In the genomic region with DNA sequence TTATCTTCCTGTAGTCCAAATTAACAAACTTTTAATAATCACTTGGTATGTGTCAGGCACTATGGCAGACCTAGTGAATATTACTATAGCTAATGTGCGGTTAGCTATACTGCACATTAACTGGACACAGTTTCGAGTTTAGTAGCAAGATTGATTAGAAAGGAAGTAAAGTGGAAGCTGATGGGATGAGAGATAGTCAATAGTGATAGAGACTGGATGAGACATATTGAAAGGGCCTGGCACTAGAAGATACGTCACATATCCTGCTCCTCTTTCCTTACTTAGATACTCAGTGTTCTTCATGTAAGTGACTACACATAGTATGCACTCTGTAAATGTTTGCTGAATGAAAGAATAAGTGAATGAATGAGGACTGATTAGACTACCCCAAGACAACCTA, we compare ENCODE assay signal across 11 cellular contexts. TPM values are rescaled to one million over a fixed set of nuclear protein-coding genes. Genes with fewer than 3 reads are reported as not detected.
DNase-seq lines count a peak whose midpoint lies in the region; ATAC-seq, FAIRE-seq and TF ChIP-seq lines count a peak whose summit lies in the region.
"Had no signal": no experiment of that assay in that cellular context is flagged by ENCODE, and none has a peak within 500 bp of the region (broad histone marks: within the 10 kb centered on the region; RNA-seq: fewer than 3 reads in every experiment).

No MANE protein-coding gene starts in this region.

- H3K4me3 ChIP-seq in GM12878, result no peak overlapping the region; the same call in 1 of the 2 replicates
- H3K4me3 ChIP-seq in osteoblast (ENCODE audit: insufficient read depth, low read length), result no peak overlapping the region
- H3K4me3 ChIP-seq: coronary artery had no signal

- CTCF ChIA-PET in activated CD4-positive, alpha-beta T cell treated with anti-CD3 and anti-CD28 coated beads for 36 hours (lab: Charles Lee), result interaction anchor here (0.6 to 1.3 kb wide), 4 partner anchors 12 to 289 kb away, joined by 3 to 4 read pairs (median 3); no protein-coding TSS in a partner anchor
- CTCF ChIA-PET in GM12878 (lab: Yijun Ruan, JAX), result interaction anchor here (1.0 kb wide), 1 partner anchor 10 kb away, joined by 4 read pairs; no protein-coding TSS in a partner anchor

- ATAC-seq in activated CD4-positive, alpha-beta T cell treated with anti-CD3 and anti-CD28 coated beads for 36 hours, result peak; percentile 39
- ATAC-seq in GM21528 (IDR thresholded peaks at IDR 0.05; ENCODE audit: low FRiP score, unreplicated experiment), result peak; percentile 42
- peak; percentile 28 for ATAC-seq in GM12878

- no peak overlapping the region for H3K4me3 Mint-ChIP-seq in activated CD4-positive, alpha-beta T cell treated with anti-CD3 and anti-CD28 coated beads for 36 hours

- peaks cover 2 to 9% of the 10 kb centered on the region in 2 experiments; a peak in 3 of 4 replicates for H3K36me3 ChIP-seq in GM12878 (ENCODE audit: control insufficient read depth in 2 of 2, insufficient read depth in 2 of 2, low read length in 1 of 2)
- H3K36me3 ChIP-seq in osteoblast (ENCODE audit: insufficient read depth, low read length), result peaks cover 11% of the 10 kb centered on the region

- FAIRE-seq in GM12878 (lab: Jason Lieb, UNC), result no peak
- FAIRE-seq: H1 had no signal

- H2AFZ ChIP-seq in GM12878 (ENCODE audit: control insufficient read depth, low read depth, low read length), result no peak overlapping the region
- H2AFZ ChIP-seq in osteoblast (ENCODE audit: low read length), result no peak overlapping the region

- H3K27me3 Mint-ChIP-seq in activated CD4-positive, alpha-beta T cell treated with anti-CD3 and anti-CD28 coated beads for 36 hours, result no peaks in the 10 kb centered on the region

- H3K27ac ChIP-seq in GM12878 (ENCODE audit: control insufficient read depth, insufficient read depth), result no peak overlapping the region
- peak overlapping the region; percentile 30 for H3K27ac ChIP-seq in osteoblast (ENCODE audit: low read depth, low read length)
- H3K27ac ChIP-seq: coronary artery had no signal

- SMC1A ChIA-PET in GM12878 (lab: Charles Lee; ENCODE audit: uncharacterized antibody, unreplicated experiment), result interaction anchor here (1.3 kb wide), 1 partner anchor 14 kb away, joined by 5 read pairs; no protein-coding TSS in a partner anchor

- H3K4me1 ChIP-seq in GM12878 (ENCODE audit: control insufficient read depth, insufficient read depth, low read length) (peaks cover 13% of the 10 kb centered on the region), osteoblast (ENCODE audit: insufficient read depth, low read length) (peaks cover 54% of the 10 kb centered on the region)

- H4K20me1 ChIP-seq in GM12878 (ENCODE audit: control insufficient read depth, insufficient read depth), result no peaks in the 10 kb centered on the region
- peaks cover 7% of the 10 kb centered on the region for H4K20me1 ChIP-seq in osteoblast (ENCODE audit: insufficient read depth, low read length)

- H3K36me3 Mint-ChIP-seq in activated CD4-positive, alpha-beta T cell treated with anti-CD3 and anti-CD28 coated beads for 36 hours (ENCODE audit: low read depth), result peaks cover 27% of the 10 kb centered on the region

- TF ChIP-seq EP300 in GM12878 (IDR thresholded peaks at IDR 0.05; ENCODE audit: borderline replicate concordance in 1 of 2, control insufficient read depth in 1 of 2, low read depth in 2 of 2, low read length in 2 of 2), result no peak

- TF ChIP-seq POLR2A in GM12878 (IDR thresholded peaks at IDR 0.05; ENCODE audit: low read depth, low read length), result no peak

- in situ Hi-C loops in GM12878 (cut with MboI), result no loop called here

- H3K4me2 ChIP-seq in GM12878 (ENCODE audit: control insufficient read depth, insufficient read depth), result peak overlapping the region; percentile 63
- no peak overlapping the region for H3K4me2 ChIP-seq in osteoblast (ENCODE audit: insufficient read depth, low read length)

- DNase-seq in activated CD4-positive, alpha-beta T cell treated with anti-CD3 and anti-CD28 coated beads for 36 hours, result no peak
- DNase-seq in activated CD4-positive, alpha-beta T cell treated with anti-CD3 and anti-CD28 coated beads, Interleukin-2, amount 50 U/mL, for 48 hours, result no peak
- no peak for DNase-seq in GM12878 (ENCODE audit: low read depth, low spot score)
- DNase-seq in osteoblast (ENCODE audit: insufficient read length, low spot score, missing footprints), result no peak
- no peak for DNase-seq in epidermal melanocyte (ENCODE audit: insufficient read length, low spot score)
- no peak for DNase-seq in cerebellar nuclear complex (lab: John Stamatoyannopoulos, UW)
- no peak for DNase-seq in NCI-H2107 (lab: John Stamatoyannopoulos, UW)
- DNase-seq: NCI-H1048 had no signal

- POLR2A ChIA-PET in activated CD4-positive, alpha-beta T cell treated with anti-CD3 and anti-CD28 coated beads for 36 hours (lab: Charles Lee), result no interaction called here
- POLR2A ChIA-PET in GM12878 (lab: Charles Lee), result interaction anchor here (1.1 kb wide), 1 partner anchor 712 kb away, joined by 5 read pairs; a partner anchor contains a TSS

- no peak for TF ChIP-seq RAD21 in GM12878 (IDR thresholded peaks at IDR 0.05; ENCODE audit: insufficient read depth, low read depth, low read length)

- TF ChIP-seq CTCF in GM12878 (IDR thresholded peaks at IDR 0.05 in 2 of 3, conservative IDR thresholded peaks at IDR 0.05 in 1 of 3; ENCODE audit: control insufficient read depth in 2 of 3, extremely low read depth in 1 of 3, insufficient read depth in 1 of 3, low read depth in 3 of 3, low read length in 3 of 3) (no peak), osteoblast (IDR thresholded peaks at IDR 0.05; ENCODE audit: extremely low read depth, low read depth, low read length) (no peak)

- H3K9ac ChIP-seq in GM12878 (ENCODE audit: control insufficient read depth, insufficient read depth, low read length), result no peak overlapping the region

- H3K4me1 Mint-ChIP-seq in activated CD4-positive, alpha-beta T cell treated with anti-CD3 and anti-CD28 coated beads for 36 hours, result peaks cover 46% of the 10 kb centered on the region

- H3K9me3 ChIP-seq in GM12878 (replicated peaks; ENCODE audit: control insufficient read depth, insufficient read depth, low read length) (no peaks in the 10 kb centered on the region), osteoblast (ENCODE audit: low read depth, low read length) (no peaks in the 10 kb centered on the region)

- BruUV-seq in GM12878 (replicated peaks; lab: Mats Ljungman, UMichigan), result TSS peak; percentile 1

- 75% methylated on average over 3 of the region's 3 CpGs for whole genome bisulfite sequencing in GM12878 (ENCODE audit: insufficient coverage, insufficient replicate concordance, low lambda C conversion rate, missing lambda C conversion rate)

- H3K79me2 ChIP-seq in GM12878 (ENCODE audit: control insufficient read depth, insufficient read depth, low read length), result peaks cover 76% of the 10 kb centered on the region
- H3K79me2 ChIP-seq in osteoblast (ENCODE audit: insufficient read depth, low read length), result peaks cover 70% of the 10 kb centered on the region

- RAD21 ChIA-PET in GM12878 (lab: Charles Lee; ENCODE audit: unreplicated experiment), result interaction anchor here (1.0 kb wide), 1 partner anchor 32 kb away, joined by 3 read pairs; no protein-coding TSS in a partner anchor

- intact Hi-C loops in activated CD4-positive, alpha-beta T cell treated with anti-CD3 and anti-CD28 coated beads for 36 hours (cut with DNase I, micrococcal nuclease), result loop anchor here (2.0 to 5.0 kb wide), 3 partner anchors 33 to 155 kb away; a partner anchor contains a TSS
- intact Hi-C loops in GM12878 (cut with micrococcal nuclease; ENCODE audit: unreplicated experiment), result no loop called here

- H3K27me3 ChIP-seq in GM12878 (replicated peaks in 1 of 2; ENCODE audit: control insufficient read depth in 2 of 2, insufficient read depth in 2 of 2, low read length in 1 of 2), result no peaks in the 10 kb centered on the region
- no peaks in the 10 kb centered on the region for H3K27me3 ChIP-seq in osteoblast (ENCODE audit: insufficient read depth, low read length)

- H3K9me3 Mint-ChIP-seq in activated CD4-positive, alpha-beta T cell treated with anti-CD3 and anti-CD28 coated beads for 36 hours (ENCODE audit: low read depth), result no peaks in the 10 kb centered on the region

- H3K27ac Mint-ChIP-seq in activated CD4-positive, alpha-beta T cell treated with anti-CD3 and anti-CD28 coated beads for 36 hours, result peak overlapping the region; percentile 86

RNA-seq across cellular contexts. Expression of a gene that starts 5.5 kb away (rescaled TPM):
- 10 to 100 TPM; 14.0 to 15.4 TPM for total RNA-seq in activated CD4-positive, alpha-beta T cell treated with anti-CD3 and anti-CD28 coated beads for 36 hours
- 102 and 103 TPM in 2 replicates for total RNA-seq in GM12878 (2013; cell fraction: nucleolus; rRNA removed)
- total RNA-seq in GM12878 (2014; rRNA removed), result 36.1 and 43.8 TPM in 2 replicates
- total RNA-seq in GM12878 (2014; rRNA removed; fragmentation: Illumina TruSeq; extraction: Trizol), result 44.7 and 47.1 TPM in 2 replicates
- total RNA-seq in GM12878 (2021), result 22.6 and 28.5 TPM in 2 replicates
- 8.6 TPM for polyA plus RNA-seq in GM12878 (2011; ENCODE audit: low read depth)
- polyA plus RNA-seq in GM12878 (2011; rRNA removed), result 40.2 and 74.6 TPM in 2 replicates
- 7.5 and 8.4 TPM in 2 replicates for polyA plus RNA-seq in GM12878 (2011; cell fraction: cytosol; rRNA removed)
- polyA plus RNA-seq in GM12878 (2011; cell fraction: nucleus; rRNA removed), result 26.1 and 31.6 TPM in 2 replicates
- polyA plus RNA-seq in GM12878 (2012), result 17.2 and 21.2 TPM in 2 replicates
- polyA plus RNA-seq in GM12878 (2014; fragmentation: Illumina TruSeq; extraction: Trizol), result 39.2 and 48.0 TPM in 2 replicates
- polyA plus RNA-seq in GM12878 (2014; fragmentation: Nextera tagmentation; extraction: Ambion mirVana), result 10 to 100 TPM; 13.4 to 18.0 TPM
- polyA plus RNA-seq in GM12878 (2014; rRNA removed), result 24.7 and 31.0 TPM in 2 replicates
- 10 to 100 TPM; 48.2 to 49.3 TPM for polyA plus RNA-seq in GM12878 (2016; fragmentation: Nextera tagmentation; extraction: Ambion mirVana)
- polyA minus RNA-seq in GM12878 (2011; rRNA and poly(A)+ RNA removed), result 15.3 and 25.0 TPM in 2 replicates
- polyA minus RNA-seq in GM12878 (2011; cell fraction: cytosol; rRNA and poly(A)+ RNA removed), result 10.3 and 12.6 TPM in 2 replicates
- polyA minus RNA-seq in GM12878 (2011; cell fraction: nucleus; rRNA and poly(A)+ RNA removed), result 20.8 and 33.4 TPM in 2 replicates
- 34.8 and 36.2 TPM in 2 replicates for total RNA-seq in osteoblast

RNA-seq across cellular contexts. Expression of a gene that starts 53.3 kb away (rescaled TPM):
- 100 to 1,000 TPM; 179 to 187 TPM for total RNA-seq in activated CD4-positive, alpha-beta T cell treated with anti-CD3 and anti-CD28 coated beads for 36 hours
- total RNA-seq in GM12878 (2013; cell fraction: nucleolus; rRNA removed), result 84.1 and 89.9 TPM in 2 replicates
- total RNA-seq in GM12878 (2014; rRNA removed), result 48.9 and 51.7 TPM in 2 replicates
- 52.3 and 54.7 TPM in 2 replicates for total RNA-seq in GM12878 (2014; rRNA removed; fragmentation: Illumina TruSeq; extraction: Trizol)
- total RNA-seq in GM12878 (2021), result 64.5 and 69.1 TPM in 2 replicates
- 22.2 TPM for polyA plus RNA-seq in GM12878 (2011; ENCODE audit: low read depth)
- 60.0 and 87.4 TPM in 2 replicates for polyA plus RNA-seq in GM12878 (2011; rRNA removed)
- 22.6 and 24.7 TPM in 2 replicates for polyA plus RNA-seq in GM12878 (2011; cell fraction: cytosol; rRNA removed)
- 50.1 and 56.8 TPM in 2 replicates for polyA plus RNA-seq in GM12878 (2011; cell fraction: nucleus; rRNA removed)
- 32.8 and 39.8 TPM in 2 replicates for polyA plus RNA-seq in GM12878 (2012)
- 63.2 and 73.4 TPM in 2 replicates for polyA plus RNA-seq in GM12878 (2014; fragmentation: Illumina TruSeq; extraction: Trizol)
- polyA plus RNA-seq in GM12878 (2014; fragmentation: Nextera tagmentation; extraction: Ambion mirVana), result 10 to 100 TPM; 11.9 to 14.8 TPM
- polyA plus RNA-seq in GM12878 (2014; rRNA removed), result 33.3 and 40.9 TPM in 2 replicates
- 10 to 100 TPM; 54.7 to 66.3 TPM for polyA plus RNA-seq in GM12878 (2016; fragmentation: Nextera tagmentation; extraction: Ambion mirVana)
- 36.2 and 49.0 TPM in 2 replicates for polyA minus RNA-seq in GM12878 (2011; rRNA and poly(A)+ RNA removed)
- 22.5 and 23.0 TPM in 2 replicates for polyA minus RNA-seq in GM12878 (2011; cell fraction: cytosol; rRNA and poly(A)+ RNA removed)
- polyA minus RNA-seq in GM12878 (2011; cell fraction: nucleus; rRNA and poly(A)+ RNA removed), result 23.1 and 37.7 TPM in 2 replicates
- total RNA-seq in osteoblast, result 208 and 217 TPM in 2 replicates
